24 cellular contexts compared by ENCODE assay signal in the genomic region with DNA sequence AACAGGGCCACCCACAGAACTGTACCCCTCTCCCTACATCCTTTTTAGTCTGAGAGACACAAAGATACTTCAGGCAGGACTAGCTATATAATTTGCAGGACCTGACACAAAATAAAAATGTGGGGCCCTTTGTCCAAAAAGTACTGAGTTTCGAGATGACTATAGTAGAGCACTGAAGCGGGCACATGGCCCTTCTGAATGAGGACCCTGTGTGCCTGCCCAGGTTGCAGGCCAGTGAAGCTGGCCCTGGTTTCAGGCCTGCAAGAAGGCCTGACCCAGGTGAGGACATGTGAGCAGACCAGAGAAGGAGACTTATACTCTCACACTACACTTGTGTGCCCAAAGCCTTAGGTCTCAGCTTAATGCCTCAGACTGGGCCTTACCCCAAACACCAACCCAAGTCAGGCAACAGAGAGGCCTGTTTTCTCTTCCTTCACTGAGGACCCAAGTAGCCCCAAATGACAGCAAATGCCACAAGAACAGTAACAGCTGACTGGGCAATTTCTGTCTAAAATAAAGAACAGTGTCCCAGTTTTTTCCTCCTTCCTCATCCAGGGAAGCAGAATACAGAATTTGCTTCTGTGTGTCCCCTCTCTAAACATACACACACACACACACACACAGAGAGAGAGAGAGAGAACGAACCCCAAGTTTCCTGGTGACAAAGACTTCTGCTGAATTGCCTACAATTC.
DNase-seq lines count a peak whose midpoint lies in the region; ATAC-seq, FAIRE-seq and TF ChIP-seq lines count a peak whose summit lies in the region.
"Had no signal": no experiment of that assay in that cellular context is flagged by ENCODE, and none has a peak within 500 bp of the region (broad histone marks: within the 10 kb centered on the region; RNA-seq: fewer than 3 reads in every experiment).

No MANE protein-coding gene starts in this region.

- intact Hi-C loops in activated CD4-positive, alpha-beta T cell treated with anti-CD3 and anti-CD28 coated beads for 36 hours (cut with DNase I, micrococcal nuclease): no loop called here
- intact Hi-C loops in activated T-helper 2 cell treated with anti-CD3 and anti-CD28 coated beads, Interferon-gamma antibody, Interleukin-2, Interleukin-4, amounts not matched to agents 10 μg/mL and 5 μg/mL and 100 μg/mL, durations not matched to agents 14 hours and 24 hours and 36 hours (cut with micrococcal nuclease): no loop called here

- peaks cover 12% of the 10 kb centered on the region for H3K36me3 Mint-ChIP-seq in activated CD4-positive, alpha-beta T cell treated with anti-CD3 and anti-CD28 coated beads for 36 hours (ENCODE audit: low read depth)
- peaks cover 31% of the 10 kb centered on the region for H3K36me3 Mint-ChIP-seq in activated CD8-positive, alpha-beta T cell treated with anti-CD3 and anti-CD28 coated beads, Interleukin-2, amount 10 ng/mL, durations not matched to agents 7 days and 5 days (ENCODE audit: low read depth)
- peaks cover 0 to 7% (median 4%) of the 10 kb centered on the region in 3 donors for H3K36me3 Mint-ChIP-seq in naive thymus-derived CD8-positive, alpha-beta T cell
- H3K36me3 Mint-ChIP-seq in activated T-helper 2 cell treated with anti-CD3 and anti-CD28 coated beads, Interferon-gamma antibody, Interleukin-2, Interleukin-4, amounts not matched to agents 10 μg/mL and 5 μg/mL and 100 μg/mL, durations not matched to agents 14 hours and 24 hours and 36 hours (ENCODE audit: low read depth): peaks cover 27% of the 10 kb centered on the region
- H3K36me3 Mint-ChIP-seq: naive B cell; stimulated activated naive B cell treated with anti-CD40 and anti-IgM and Interleukin-4, amounts not matched to agents 10 μg/mL and 1 μg/mL and 100 μg/mL, for 72 hours had no signal

- H3K4me3 Mint-ChIP-seq in activated CD4-positive, alpha-beta T cell treated with anti-CD3 and anti-CD28 coated beads for 36 hours: no peak overlapping the region
- H3K4me3 Mint-ChIP-seq in activated CD8-positive, alpha-beta T cell treated with anti-CD3 and anti-CD28 coated beads, Interleukin-2, amount 10 ng/mL, durations not matched to agents 7 days and 5 days: no peak overlapping the region
- H3K4me3 Mint-ChIP-seq in naive thymus-derived CD8-positive, alpha-beta T cell: peak overlapping the region in 3 of 10 donors; percentile 18 to 45 (median 41)
- H3K4me3 Mint-ChIP-seq in activated T-helper 2 cell treated with anti-CD3 and anti-CD28 coated beads, Interferon-gamma antibody, Interleukin-2, Interleukin-4, amounts not matched to agents 10 μg/mL and 5 μg/mL and 100 μg/mL, durations not matched to agents 14 hours and 24 hours and 36 hours (ENCODE audit: low read depth): no peak overlapping the region
- H3K4me3 Mint-ChIP-seq: IgD-negative memory B cell; naive B cell; stimulated activated naive B cell treated with anti-CD40 and anti-IgM and Interleukin-4, amounts not matched to agents 10 μg/mL and 1 μg/mL and 100 μg/mL, for 72 hours had no signal

- DNase-seq in activated CD4-positive, alpha-beta T cell treated with anti-CD3 and anti-CD28 coated beads for 36 hours: no peak
- DNase-seq in activated CD4-positive, alpha-beta T cell treated with anti-CD3 and anti-CD28 coated beads, Interleukin-2, amount 50 U/mL, for 4 hours: no peak
- DNase-seq in GM12891 (ENCODE audit: insufficient read length, low spot score) (no peak), T1000 (lab: John Stamatoyannopoulos, UW) (no peak)
- no peak for DNase-seq in activated CD8-positive, alpha-beta T cell treated with anti-CD3 and anti-CD28 coated beads, Interleukin-2, amount 10 ng/mL, durations not matched to agents 7 days and 5 days
- DNase-seq in naive thymus-derived CD8-positive, alpha-beta T cell: no peak
- no peak for DNase-seq in activated T-helper 2 cell treated with anti-CD3 and anti-CD28 coated beads, Interferon-gamma antibody, Interleukin-2, Interleukin-4, amounts not matched to agents 10 μg/mL and 5 μg/mL and 100 μg/mL, durations not matched to agents 14 hours and 24 hours and 36 hours (ENCODE audit: low spot score)
- DNase-seq: activated CD4-positive, alpha-beta T cell treated with anti-CD3 and anti-CD28 coated beads for 48 hours; activated gamma-delta T cell treated with Interleukin-2 at 50 U/mL for 16 hours; GF-D8; hippocampal formation; left lung; naive B cell; NCI-H1105; NCI-H1930; ovary; spleen; stimulated activated CD4-positive, alpha-beta T cell treated with anti-CD3 and anti-CD28 coated beads, Interleukin-2, amount 100 ng/mL, for 48 hours; stimulated activated naive B cell treated with anti-CD40 and anti-IgM and Interleukin-4, amounts not matched to agents 10 μg/mL and 1 μg/mL and 100 μg/mL, for 72 hours; thyroid gland had no signal

- peak overlapping the region; percentile 26 for H3K27ac Mint-ChIP-seq in activated CD4-positive, alpha-beta T cell treated with anti-CD3 and anti-CD28 coated beads for 36 hours
- peak overlapping the region; percentile 5 for H3K27ac Mint-ChIP-seq in activated CD8-positive, alpha-beta T cell treated with anti-CD3 and anti-CD28 coated beads, Interleukin-2, amount 10 ng/mL, durations not matched to agents 7 days and 5 days
- H3K27ac Mint-ChIP-seq in naive thymus-derived CD8-positive, alpha-beta T cell: peak overlapping the region in 8 of 10 donors; percentile 15 to 83 (median 51)
- H3K27ac Mint-ChIP-seq in activated T-helper 2 cell treated with anti-CD3 and anti-CD28 coated beads, Interferon-gamma antibody, Interleukin-2, Interleukin-4, amounts not matched to agents 10 μg/mL and 5 μg/mL and 100 μg/mL, durations not matched to agents 14 hours and 24 hours and 36 hours: no peak overlapping the region
- H3K27ac Mint-ChIP-seq: IgD-negative memory B cell; stimulated activated naive B cell treated with anti-CD40 and anti-IgM and Interleukin-4, amounts not matched to agents 10 μg/mL and 1 μg/mL and 100 μg/mL, for 72 hours had no signal

- no peaks in the 10 kb centered on the region for H3K27me3 Mint-ChIP-seq in activated CD4-positive, alpha-beta T cell treated with anti-CD3 and anti-CD28 coated beads for 36 hours
- H3K27me3 Mint-ChIP-seq in activated CD8-positive, alpha-beta T cell treated with anti-CD3 and anti-CD28 coated beads, Interleukin-2, amount 10 ng/mL, durations not matched to agents 7 days and 5 days (ENCODE audit: low read depth): no peaks in the 10 kb centered on the region
- H3K27me3 Mint-ChIP-seq in naive thymus-derived CD8-positive, alpha-beta T cell: no peaks in the 10 kb centered on the region
- H3K27me3 Mint-ChIP-seq in activated T-helper 2 cell treated with anti-CD3 and anti-CD28 coated beads, Interferon-gamma antibody, Interleukin-2, Interleukin-4, amounts not matched to agents 10 μg/mL and 5 μg/mL and 100 μg/mL, durations not matched to agents 14 hours and 24 hours and 36 hours (ENCODE audit: low read depth): no peaks in the 10 kb centered on the region
- H3K27me3 Mint-ChIP-seq: IgD-negative memory B cell; naive B cell; stimulated activated naive B cell treated with anti-CD40 and anti-IgM and Interleukin-4, amounts not matched to agents 10 μg/mL and 1 μg/mL and 100 μg/mL, for 72 hours had no signal

- TF ChIP-seq POLR2A in GM12891 (IDR thresholded peaks at IDR 0.05; ENCODE audit: low read depth, low read length): no peak

- no peaks in the 10 kb centered on the region for H3K9me3 Mint-ChIP-seq in activated CD4-positive, alpha-beta T cell treated with anti-CD3 and anti-CD28 coated beads for 36 hours (ENCODE audit: low read depth)
- no peaks in the 10 kb centered on the region for H3K9me3 Mint-ChIP-seq in activated CD8-positive, alpha-beta T cell treated with anti-CD3 and anti-CD28 coated beads, Interleukin-2, amount 10 ng/mL, durations not matched to agents 7 days and 5 days (ENCODE audit: insufficient read depth)
- H3K9me3 Mint-ChIP-seq in naive thymus-derived CD8-positive, alpha-beta T cell: no peaks in the 10 kb centered on the region
- H3K9me3 Mint-ChIP-seq in activated T-helper 2 cell treated with anti-CD3 and anti-CD28 coated beads, Interferon-gamma antibody, Interleukin-2, Interleukin-4, amounts not matched to agents 10 μg/mL and 5 μg/mL and 100 μg/mL, durations not matched to agents 14 hours and 24 hours and 36 hours: no peaks in the 10 kb centered on the region
- H3K9me3 Mint-ChIP-seq: IgD-negative memory B cell; naive B cell; stimulated activated naive B cell treated with anti-CD40 and anti-IgM and Interleukin-4, amounts not matched to agents 10 μg/mL and 1 μg/mL and 100 μg/mL, for 72 hours had no signal

- peak; percentile 56 for FAIRE-seq in GM12891 (lab: Jason Lieb, UNC)
- FAIRE-seq: endometrium had no signal

- CTCF ChIA-PET in activated CD4-positive, alpha-beta T cell treated with anti-CD3 and anti-CD28 coated beads for 36 hours (lab: Charles Lee): interaction anchor here (0.6 to 1.5 kb wide), 7 partner anchors 9 to 86 kb away, joined by 3 to 5 read pairs (median 3); no protein-coding TSS in a partner anchor
- CTCF ChIA-PET in activated CD8-positive, alpha-beta T cell treated with anti-CD3 and anti-CD28 coated beads, Interleukin-2, amount 10 ng/mL, durations not matched to agents 7 days and 5 days (lab: Charles Lee): interaction anchor here (0.8 to 2.1 kb wide), 6 partner anchors 13 to 133 kb away, joined by 3 to 17 read pairs (median 3); no protein-coding TSS in a partner anchor

- POLR2A ChIA-PET in activated CD4-positive, alpha-beta T cell treated with anti-CD3 and anti-CD28 coated beads for 36 hours (lab: Charles Lee): no interaction called here
- POLR2A ChIA-PET in activated CD8-positive, alpha-beta T cell treated with anti-CD3 and anti-CD28 coated beads, Interleukin-2, amount 10 ng/mL, durations not matched to agents 7 days and 5 days (lab: Charles Lee): interaction anchor here (1.1 to 2.6 kb wide), 2 partner anchors 9 to 14 kb away, joined by 4 to 19 read pairs; no protein-coding TSS in a partner anchor
- POLR2A ChIA-PET in naive thymus-derived CD8-positive, alpha-beta T cell (lab: Charles Lee): interaction anchor here (0.5 to 2.8 kb wide), 3 partner anchors 11 to 102 kb away, joined by 3 to 18 read pairs (median 4); no protein-coding TSS in a partner anchor

- peak; percentile 17 for ATAC-seq in activated CD4-positive, alpha-beta T cell treated with anti-CD3 and anti-CD28 coated beads for 36 hours
- ATAC-seq in activated CD8-positive, alpha-beta T cell treated with anti-CD3 and anti-CD28 coated beads, Interleukin-2, amount 10 ng/mL, durations not matched to agents 7 days and 5 days: no peak
- no peak for ATAC-seq in naive thymus-derived CD8-positive, alpha-beta T cell
- no peak for ATAC-seq in GM19324 (IDR thresholded peaks at IDR 0.05; ENCODE audit: low FRiP score, unreplicated experiment)
- ATAC-seq: gastroesophageal sphincter; left lung; stimulated activated naive B cell treated with anti-CD40 and anti-IgM and Interleukin-4, amounts not matched to agents 10 μg/mL and 1 μg/mL and 100 μg/mL, for 72 hours had no signal

- peaks cover 54% of the 10 kb centered on the region for H3K4me1 Mint-ChIP-seq in activated CD4-positive, alpha-beta T cell treated with anti-CD3 and anti-CD28 coated beads for 36 hours
- peaks cover 33% of the 10 kb centered on the region for H3K4me1 Mint-ChIP-seq in activated CD8-positive, alpha-beta T cell treated with anti-CD3 and anti-CD28 coated beads, Interleukin-2, amount 10 ng/mL, durations not matched to agents 7 days and 5 days (ENCODE audit: low read depth)
- H3K4me1 Mint-ChIP-seq in naive thymus-derived CD8-positive, alpha-beta T cell: peaks cover 40 to 59% (median 56%) of the 10 kb centered on the region in 4 donors
- H3K4me1 Mint-ChIP-seq in activated T-helper 2 cell treated with anti-CD3 and anti-CD28 coated beads, Interferon-gamma antibody, Interleukin-2, Interleukin-4, amounts not matched to agents 10 μg/mL and 5 μg/mL and 100 μg/mL, durations not matched to agents 14 hours and 24 hours and 36 hours (ENCODE audit: low read depth): peaks cover 42% of the 10 kb centered on the region
